8 cellular contexts compared by ENCODE assay signal in the genomic region with DNA sequence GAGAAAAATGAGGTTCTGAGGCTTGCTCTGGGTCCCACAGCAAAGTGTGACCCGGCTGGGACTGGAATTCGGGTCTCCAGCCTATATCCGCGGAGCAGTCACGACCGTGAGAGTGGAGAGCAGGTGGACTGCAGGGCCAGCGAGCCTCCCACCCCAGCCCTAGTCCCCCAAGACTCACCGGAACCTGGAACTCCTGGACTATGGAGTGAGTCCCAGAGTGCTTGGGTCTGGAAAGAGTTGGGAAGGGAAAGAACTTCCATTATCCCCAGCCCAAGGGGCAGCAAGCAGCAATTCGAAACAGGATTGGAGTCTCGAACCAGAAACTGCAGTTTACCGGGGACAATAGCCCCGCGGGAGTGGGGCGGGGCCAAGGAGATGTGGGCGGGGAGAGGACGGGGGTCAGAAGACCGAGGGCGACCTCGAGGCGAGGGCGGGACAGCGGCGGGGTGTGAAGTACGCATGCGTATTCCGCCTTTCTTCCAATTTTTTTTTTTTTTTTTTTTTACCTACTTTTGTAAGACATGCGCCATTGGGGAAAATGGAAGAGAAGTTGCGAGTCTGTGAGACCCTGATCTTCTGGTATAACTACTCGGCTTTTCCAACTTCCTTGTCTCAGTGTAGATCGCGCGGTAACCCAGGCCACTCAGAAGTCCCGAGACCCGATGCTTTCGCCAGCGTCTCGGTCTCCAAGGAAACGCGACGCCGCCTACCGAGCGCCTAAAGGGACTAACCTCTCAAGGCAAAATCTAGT. TPM values are rescaled to one million over a fixed set of nuclear protein-coding genes. Genes with fewer than 3 reads are reported as not detected.
DNase-seq lines count a peak whose midpoint lies in the region; ATAC-seq, FAIRE-seq and TF ChIP-seq lines count a peak whose summit lies in the region.

A gene with protein sequence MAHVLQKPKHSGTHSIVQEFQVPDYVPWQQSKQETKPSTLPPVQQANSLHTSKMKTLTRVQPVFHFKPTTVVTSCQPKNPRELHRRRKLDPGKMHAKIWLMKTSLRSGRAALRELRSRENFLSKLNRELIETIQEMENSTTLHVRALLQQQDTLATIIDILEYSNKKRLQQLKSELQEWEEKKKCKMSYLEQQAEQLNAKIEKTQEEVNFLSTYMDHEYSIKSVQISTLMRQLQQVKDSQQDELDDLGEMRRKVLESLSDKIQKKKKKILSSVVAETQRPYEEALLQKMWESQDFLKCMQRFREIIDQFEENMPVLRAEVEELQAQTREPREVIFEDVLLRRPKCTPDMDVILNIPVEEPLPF (minus strand): TSS at position 670 of the 751 bp plus-strand sequence. CDS start 140 bp downstream, at position 530.

- ATAC-seq in GM18517 (IDR thresholded peaks at IDR 0.05; ENCODE audit: unreplicated experiment) (peak; percentile 74), HG03045 (IDR thresholded peaks at IDR 0.05; ENCODE audit: unreplicated experiment) (peak; percentile 84)

- peak within 1 kb of the TSS; percentile 73 for H3K27ac ChIP-seq in brain microvascular endothelial cell
- peak within 1 kb of the TSS; percentile 59 for H3K27ac ChIP-seq in skeletal muscle tissue (ENCODE audit: low read depth, low read length)

- H3K36me3 ChIP-seq in brain microvascular endothelial cell (replicated peaks) (no peaks in the 10 kb centered on the region), skeletal muscle tissue (ENCODE audit: control insufficient read depth in 3 of 3, insufficient read depth in 3 of 3, low read length in 3 of 3) (no peaks in the 10 kb centered on the region)

- DNase-seq in NCI-H2107 treated with DMSO at 0.1 percent for 48 hours (lab: John Stamatoyannopoulos, UW; ENCODE audit: unreplicated experiment) (peak; percentile 62), UCSD-AML1 (lab: John Stamatoyannopoulos, UW; ENCODE audit: unreplicated experiment) (peak; percentile 93), brain microvascular endothelial cell (peak; percentile 90)

- peaks cover 12 to 18% (median 13%) of the 10 kb centered on the region in 3 donors for H3K4me1 ChIP-seq in skeletal muscle tissue (ENCODE audit: control insufficient read depth in 3 of 3, insufficient read depth in 3 of 3, low read length in 3 of 3)

- peak; percentile 69 for TF ChIP-seq CTCF in brain microvascular endothelial cell (IDR thresholded peaks at IDR 0.05; ENCODE audit: low read depth, low read length, missing control alignments)

- peak within 1 kb of the TSS; percentile 75 to 86 (median 84) for H3K9ac ChIP-seq in skeletal muscle tissue (ENCODE audit: low read depth in 1 of 3, low read length in 3 of 3)

- no peaks in the 10 kb centered on the region for H3K27me3 ChIP-seq in brain microvascular endothelial cell (replicated peaks)
- no peaks in the 10 kb centered on the region for H3K27me3 ChIP-seq in skeletal muscle tissue (ENCODE audit: control insufficient read depth in 3 of 3, insufficient read depth in 3 of 3, low read length in 3 of 3)

- FAIRE-seq in A204.1 (lab: Jason Lieb, UNC): peak; percentile 89

- H3K4me3 ChIP-seq in brain microvascular endothelial cell (ENCODE audit: low read depth, low read length) (peak within 1 kb of the TSS; percentile 89), iPS-18c (ENCODE audit: insufficient read depth, low read depth, low read length) (peak within 1 kb of the TSS; percentile 74), skeletal muscle tissue (ENCODE audit: low read length in 3 of 3) (peak within 1 kb of the TSS; percentile 76 to 90 (median 89))

- H3K9me3 ChIP-seq in iPS-18c (ENCODE audit: control insufficient read depth, insufficient read depth, low read length) (no peaks in the 10 kb centered on the region), skeletal muscle tissue (ENCODE audit: control insufficient read depth in 3 of 3, low read length in 3 of 3) (peaks cover 0 to 4% (median 0%) of the 10 kb centered on the region in 3 donors)

- in situ Hi-C loops in brain microvascular endothelial cell (cut with HindIII; ENCODE audit: low pct_ligation_motif_present, low sequenced_read_pairs): no loop called here

RNA-seq across cellular contexts. Expression of the gene that starts here (rescaled TPM):
- 1.0 TPM for total RNA-seq in skeletal muscle tissue

Comparison
In these comparisons a context has a peak if more than half of its experiments do, and no peak if none do; other contexts are left out.
1. Peak in every context shown above with its lines: DNase-seq, ATAC-seq, H3K4me3 ChIP-seq and H3K27ac ChIP-seq.